ENCODE assay signal across 1 cellular context in genomic region chr12:53379389-53380103, GRCh38.
TF ChIP-seq lines count a peak whose summit lies in the region.

No MANE protein-coding gene starts in this region.

TF ChIP-seq in GM12878, 131 proteins besides CTCF, POLR2A, EP300 and RAD21 (continued from another document and continues in another):
- TF ChIP-seq POU2F2 (IDR thresholded peaks at IDR 0.05; ENCODE audit: borderline replicate concordance, low read depth, low read length) (peak; percentile 64; the same call in 2 of the 3 replicates), WRNIP1 (IDR thresholded peaks at IDR 0.05; ENCODE audit: borderline replicate concordance, low read depth, low read length) (no peak; the same call in 1 of the 2 replicates), KAT2A (conservative IDR thresholded peaks at IDR 0.05; ENCODE audit: control insufficient read depth, low read depth, low read length) (no peak), ZNF217 (IDR thresholded peaks at IDR 0.05) (no peak), NR2C2 (IDR thresholded peaks at IDR 0.05; ENCODE audit: borderline replicate concordance, control insufficient read depth, insufficient read length, low read depth) (no peak), SMAD1 (IDR thresholded peaks at IDR 0.05; ENCODE audit: low read depth, partially characterized antibody) (peak; percentile 20), ZNF687 (IDR thresholded peaks at IDR 0.05) (no peak), CREB1 (IDR thresholded peaks at IDR 0.05; ENCODE audit: low read depth) (peak; percentile 91), RAD51 (IDR thresholded peaks at IDR 0.05) (no peak), SKIL (IDR thresholded peaks at IDR 0.05; ENCODE audit: low read depth, poor library complexity, severe bottlenecking) (peak; percentile 100), CHD1 (IDR thresholded peaks at IDR 0.05; ENCODE audit: low read depth, low read length) (no peak), SMAD5 (IDR thresholded peaks at IDR 0.05; ENCODE audit: low read depth) (peak; percentile 79; the same call in 1 of the 2 replicates), ZSCAN29 (IDR thresholded peaks at IDR 0.05) (no peak), RB1 (IDR thresholded peaks at IDR 0.05; ENCODE audit: borderline replicate concordance) (no peak), PKNOX1 (IDR thresholded peaks at IDR 0.05) (peak; percentile 100), JUND (IDR thresholded peaks at IDR 0.05; ENCODE audit: low read depth, low read length) (no peak), GABPA (IDR thresholded peaks at IDR 0.05; ENCODE audit: low read depth) (peak; percentile 86), POLR2AphosphoS2 (IDR thresholded peaks at IDR 0.05; ENCODE audit: low read depth, low read length) (peak; percentile 98), MYC (IDR thresholded peaks at IDR 0.05; ENCODE audit: insufficient read depth, insufficient read length, insufficient replicate concordance, low read length, severe bottlenecking) (no peak), ZBTB4 (CRISPR knock-in tag; IDR thresholded peaks at IDR 0.05) (no peak), IKZF2 (IDR thresholded peaks at IDR 0.05) (peak; percentile 86 to 96; a peak in 3 of 4 replicates), SUPT20H (IDR thresholded peaks at IDR 0.05; ENCODE audit: borderline replicate concordance, control insufficient read depth, low read depth, low read length) (no peak), YBX1 (IDR thresholded peaks at IDR 0.05) (no peak), EED (IDR thresholded peaks at IDR 0.05; ENCODE audit: low read depth) (no peak), USF2 (IDR thresholded peaks at IDR 0.05; ENCODE audit: borderline replicate concordance, low read depth, low read length) (no peak), EZH2 (IDR thresholded peaks at IDR 0.05; ENCODE audit: borderline replicate concordance, control insufficient read depth, low read depth, low read length) (no peak), MEF2A (IDR thresholded peaks at IDR 0.05; ENCODE audit: insufficient read depth, low read depth, low read length) (no peak), MEF2B (IDR thresholded peaks at IDR 0.05; ENCODE audit: partially characterized antibody, poor library complexity, severe bottlenecking) (no peak), CREM (IDR thresholded peaks at IDR 0.05; ENCODE audit: low read depth) (peak; percentile 88), BMI1 (IDR thresholded peaks at IDR 0.05; ENCODE audit: borderline replicate concordance) (no peak), ATF7 (IDR thresholded peaks at IDR 0.05; ENCODE audit: low read depth) (peak; percentile 88), NR2F1 (conservative IDR thresholded peaks at IDR 0.05) (no peak), CEBPB (IDR thresholded peaks at IDR 0.05; ENCODE audit: borderline replicate concordance in 1 of 2, low read depth in 2 of 2, low read length in 2 of 2) (no peak), RBBP5 (conservative IDR thresholded peaks at IDR 0.05) (no peak), IRF5 (IDR thresholded peaks at IDR 0.05; ENCODE audit: borderline replicate concordance) (no peak)
- TF ChIP-seq, protein P1, sequence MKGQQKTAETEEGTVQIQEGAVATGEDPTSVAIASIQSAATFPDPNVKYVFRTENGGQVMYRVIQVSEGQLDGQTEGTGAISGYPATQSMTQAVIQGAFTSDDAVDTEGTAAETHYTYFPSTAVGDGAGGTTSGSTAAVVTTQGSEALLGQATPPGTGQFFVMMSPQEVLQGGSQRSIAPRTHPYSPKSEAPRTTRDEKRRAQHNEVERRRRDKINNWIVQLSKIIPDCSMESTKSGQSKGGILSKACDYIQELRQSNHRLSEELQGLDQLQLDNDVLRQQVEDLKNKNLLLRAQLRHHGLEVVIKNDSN (IDR thresholded peaks at IDR 0.05; ENCODE audit: borderline replicate concordance, extremely low read length, insufficient read depth, low read depth, low read length) = no peak
- TF ChIP-seq, protein P2, sequence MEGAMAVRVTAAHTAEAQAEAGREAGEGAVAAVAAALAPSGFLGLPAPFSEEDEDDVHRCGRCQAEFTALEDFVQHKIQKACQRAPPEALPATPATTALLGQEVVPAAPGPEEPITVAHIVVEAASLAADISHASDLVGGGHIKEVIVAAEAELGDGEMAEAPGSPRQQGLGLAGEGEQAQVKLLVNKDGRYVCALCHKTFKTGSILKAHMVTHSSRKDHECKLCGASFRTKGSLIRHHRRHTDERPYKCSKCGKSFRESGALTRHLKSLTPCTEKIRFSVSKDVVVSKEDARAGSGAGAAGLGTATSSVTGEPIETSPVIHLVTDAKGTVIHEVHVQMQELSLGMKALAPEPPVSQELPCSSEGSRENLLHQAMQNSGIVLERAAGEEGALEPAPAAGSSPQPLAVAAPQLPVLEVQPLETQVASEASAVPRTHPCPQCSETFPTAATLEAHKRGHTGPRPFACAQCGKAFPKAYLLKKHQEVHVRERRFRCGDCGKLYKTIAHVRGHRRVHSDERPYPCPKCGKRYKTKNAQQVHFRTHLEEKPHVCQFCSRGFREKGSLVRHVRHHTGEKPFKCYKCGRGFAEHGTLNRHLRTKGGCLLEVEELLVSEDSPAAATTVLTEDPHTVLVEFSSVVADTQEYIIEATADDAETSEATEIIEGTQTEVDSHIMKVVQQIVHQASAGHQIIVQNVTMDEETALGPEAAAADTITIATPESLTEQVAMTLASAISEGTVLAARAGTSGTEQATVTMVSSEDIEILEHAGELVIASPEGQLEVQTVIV (IDR thresholded peaks at IDR 0.05; ENCODE audit: borderline replicate concordance, partially characterized antibody) = peak; percentile 95
- TF ChIP-seq, protein P3, sequence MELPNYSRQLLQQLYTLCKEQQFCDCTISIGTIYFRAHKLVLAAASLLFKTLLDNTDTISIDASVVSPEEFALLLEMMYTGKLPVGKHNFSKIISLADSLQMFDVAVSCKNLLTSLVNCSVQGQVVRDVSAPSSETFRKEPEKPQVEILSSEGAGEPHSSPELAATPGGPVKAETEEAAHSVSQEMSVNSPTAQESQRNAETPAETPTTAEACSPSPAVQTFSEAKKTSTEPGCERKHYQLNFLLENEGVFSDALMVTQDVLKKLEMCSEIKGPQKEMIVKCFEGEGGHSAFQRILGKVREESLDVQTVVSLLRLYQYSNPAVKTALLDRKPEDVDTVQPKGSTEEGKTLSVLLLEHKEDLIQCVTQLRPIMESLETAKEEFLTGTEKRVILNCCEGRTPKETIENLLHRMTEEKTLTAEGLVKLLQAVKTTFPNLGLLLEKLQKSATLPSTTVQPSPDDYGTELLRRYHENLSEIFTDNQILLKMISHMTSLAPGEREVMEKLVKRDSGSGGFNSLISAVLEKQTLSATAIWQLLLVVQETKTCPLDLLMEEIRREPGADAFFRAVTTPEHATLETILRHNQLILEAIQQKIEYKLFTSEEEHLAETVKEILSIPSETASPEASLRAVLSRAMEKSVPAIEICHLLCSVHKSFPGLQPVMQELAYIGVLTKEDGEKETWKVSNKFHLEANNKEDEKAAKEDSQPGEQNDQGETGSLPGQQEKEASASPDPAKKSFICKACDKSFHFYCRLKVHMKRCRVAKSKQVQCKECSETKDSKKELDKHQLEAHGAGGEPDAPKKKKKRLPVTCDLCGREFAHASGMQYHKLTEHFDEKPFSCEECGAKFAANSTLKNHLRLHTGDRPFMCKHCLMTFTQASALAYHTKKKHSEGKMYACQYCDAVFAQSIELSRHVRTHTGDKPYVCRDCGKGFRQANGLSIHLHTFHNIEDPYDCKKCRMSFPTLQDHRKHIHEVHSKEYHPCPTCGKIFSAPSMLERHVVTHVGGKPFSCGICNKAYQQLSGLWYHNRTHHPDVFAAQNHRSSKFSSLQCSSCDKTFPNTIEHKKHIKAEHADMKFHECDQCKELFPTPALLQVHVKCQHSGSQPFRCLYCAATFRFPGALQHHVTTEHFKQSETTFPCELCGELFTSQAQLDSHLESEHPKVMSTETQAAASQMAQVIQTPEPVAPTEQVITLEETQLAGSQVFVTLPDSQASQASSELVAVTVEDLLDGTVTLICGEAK (IDR thresholded peaks at IDR 0.05; ENCODE audit: borderline replicate concordance) = peak; percentile 91; the same call in 1 of the 2 replicates
